20 cellular contexts compared by ENCODE assay signal in the genomic region with DNA sequence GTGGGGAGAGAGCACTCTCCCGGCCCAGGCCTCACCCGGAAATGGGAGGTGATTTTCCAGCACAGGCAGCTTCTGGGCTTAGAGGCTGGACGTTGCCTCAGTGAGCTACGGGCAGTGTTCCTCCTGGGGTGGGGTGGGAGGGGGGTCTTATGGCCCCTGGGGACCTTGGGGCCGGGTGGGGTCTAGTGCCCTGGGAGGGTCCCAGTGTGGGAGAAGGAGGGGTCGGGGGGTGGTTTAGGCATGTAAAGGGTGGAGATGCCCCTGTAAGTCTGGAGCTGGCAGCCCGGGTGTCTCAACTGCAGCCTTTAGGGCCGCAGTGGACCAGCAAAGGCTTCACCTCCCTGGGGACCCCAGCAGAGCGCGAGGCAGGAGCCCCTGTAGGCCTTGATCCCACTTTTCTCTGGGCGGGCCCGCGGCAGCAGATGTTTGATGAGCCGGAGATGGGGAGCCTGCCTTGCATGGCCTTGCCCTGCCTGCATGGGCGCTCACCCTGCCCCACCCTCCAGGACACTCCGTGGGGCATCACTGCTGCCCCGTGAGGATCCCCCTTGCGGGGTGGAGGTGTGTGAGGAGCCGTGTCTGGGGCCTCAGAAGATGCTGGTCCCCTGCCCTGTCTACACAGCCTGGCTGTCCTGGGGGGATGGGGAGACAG.
DNase-seq lines count a peak whose midpoint lies in the region; ATAC-seq, FAIRE-seq and TF ChIP-seq lines count a peak whose summit lies in the region.
"Had no signal": no experiment of that assay in that cellular context is flagged by ENCODE, and none has a peak within 500 bp of the region (broad histone marks: within the 10 kb centered on the region; RNA-seq: fewer than 3 reads in every experiment).

No MANE protein-coding gene starts in this region.

- no peak for FAIRE-seq in pancreas (lab: Jason Lieb, UNC)
- FAIRE-seq: D721Med, GM12892, GM18507, RCC 7860 had no signal

- WGBS in hepatocyte (ENCODE audit: low lambda C conversion rate, missing lambda C conversion rate), result 78% methylated on average over 15 of the region's 19 CpGs
- 36 to 45% methylated on average over 17 to 19 of the region's 19 CpGs for WGBS in pancreas, 2 donors

- H3K9me3 ChIP-seq in hepatocyte (ENCODE audit: low read depth), result no peaks in the 10 kb centered on the region
- H3K9me3 ChIP-seq in pancreas, result no peaks in the 10 kb centered on the region
- H3K9me3 ChIP-seq in SJCRH30 (replicated peaks), result no peaks in the 10 kb centered on the region

- peak; percentile 32 for DNase-seq in A172 (ENCODE audit: low spot score)
- DNase-seq in EL, result peak; percentile 16
- DNase-seq in hepatocyte (ENCODE audit: low spot score), result peak; percentile 38
- peak in 3 of 6 donors; percentile 24 to 48 (median 45) for DNase-seq in pancreas
- no peak for DNase-seq in NCI-H1417 (lab: John Stamatoyannopoulos, UW)
- no peak for DNase-seq in SJCRH30
- DNase-seq in effector CD4-positive, alpha-beta T cell, result no peak
- DNase-seq in KG1 (lab: John Stamatoyannopoulos, UW), result no peak
- DNase-seq: GOT3, NCI-H1105 treated with DMSO at 0.1 percent for 48 hours, NCI-H1694 treated with DMSO at 0.1 percent for 48 hours, NCI-H510A, NCI-H774, SHP77 had no signal

- intact Hi-C loops in pancreas (cut with DNase I), result no loop called here

- H3K4me3 ChIP-seq in hepatocyte (no peak overlapping the region), pancreas (no peak overlapping the region), SJCRH30 (no peak overlapping the region)
- H3K4me3 ChIP-seq: K562 had no signal

- H2AFZ ChIP-seq in hepatocyte, result no peak overlapping the region

- H4K20me1 ChIP-seq in hepatocyte (ENCODE audit: insufficient read depth, poor library complexity, severe bottlenecking), result no peaks in the 10 kb centered on the region

- peak in 3 of 4 donors; percentile 38 to 50 (median 42) for ATAC-seq in pancreas

- no peaks in the 10 kb centered on the region for H3K27me3 ChIP-seq in hepatocyte
- no peaks in the 10 kb centered on the region for H3K27me3 ChIP-seq in pancreas
- no peaks in the 10 kb centered on the region for H3K27me3 ChIP-seq in SJCRH30

- H3K27ac ChIP-seq in hepatocyte (no peak overlapping the region), pancreas (no peak overlapping the region), SJCRH30 (no peak overlapping the region)
- H3K27ac ChIP-seq: C4-2B had no signal

- H3K36me3 ChIP-seq in hepatocyte (replicated peaks; ENCODE audit: insufficient read depth, low read depth), result no peaks in the 10 kb centered on the region
- no peaks in the 10 kb centered on the region for H3K36me3 ChIP-seq in pancreas
- H3K36me3 ChIP-seq in SJCRH30, result no peaks in the 10 kb centered on the region

- no peaks in the 10 kb centered on the region for H3K79me2 ChIP-seq in hepatocyte

- no peaks in the 10 kb centered on the region for H3K4me1 ChIP-seq in hepatocyte (ENCODE audit: insufficient read depth)
- no peaks in the 10 kb centered on the region for H3K4me1 ChIP-seq in pancreas
- no peaks in the 10 kb centered on the region for H3K4me1 ChIP-seq in SJCRH30

- no peak overlapping the region for H3K4me2 ChIP-seq in hepatocyte

- TF ChIP-seq CTCF in hepatocyte (IDR thresholded peaks at IDR 0.05; ENCODE audit: poor library complexity), result no peak
- no peak for TF ChIP-seq CTCF in pancreas (IDR thresholded peaks at IDR 0.05)

- H3K9me2 ChIP-seq in hepatocyte (replicated peaks; ENCODE audit: insufficient read depth), result no peaks in the 10 kb centered on the region

Comparison
In these comparisons a context has a peak if more than half of its experiments do, and no peak if none do; other contexts are left out.
1. DNase-seq: peak in A172 (single experiment), EL (single experiment) and hepatocyte (single experiment); none in NCI-H1417 (0 of 3), SJCRH30 (0 of 2), effector CD4-positive, alpha-beta T cell (single experiment) and KG1 (single experiment).